Comparison of ENCODE assay signal across 2 cellular contexts in genomic region chr17:37068266-37068665, GRCh38.
TF ChIP-seq lines count a peak whose summit lies in the region.

No MANE protein-coding gene starts in this region.

TF ChIP-seq in IMR-90, 13 proteins besides CTCF, POLR2A, EP300 and RAD21:
- no peak for TF ChIP-seq RFX5 (IDR thresholded peaks at IDR 0.05; ENCODE audit: low read depth, low read length)
- no peak for TF ChIP-seq MXI1 (IDR thresholded peaks at IDR 0.05; ENCODE audit: borderline replicate concordance, low read depth, low read length)
- TF ChIP-seq FOS (IDR thresholded peaks at IDR 0.05; ENCODE audit: low read depth, low read length): no peak
- no peak for TF ChIP-seq NFE2L2 (IDR thresholded peaks at IDR 0.05; ENCODE audit: low read depth, low read length)
- no peak for TF ChIP-seq CHD1 (IDR thresholded peaks at IDR 0.05; ENCODE audit: low read depth, low read length)
- no peak for TF ChIP-seq ELK1 (IDR thresholded peaks at IDR 0.05; ENCODE audit: borderline replicate concordance, low read depth, low read length)
- TF ChIP-seq MAZ (IDR thresholded peaks at IDR 0.05; ENCODE audit: borderline replicate concordance, low read depth, low read length): no peak
- no peak for TF ChIP-seq MAFK (IDR thresholded peaks at IDR 0.05; ENCODE audit: low read depth, low read length)
- no peak for TF ChIP-seq RCOR1 (IDR thresholded peaks at IDR 0.05; ENCODE audit: insufficient replicate concordance, low read length)
- no peak for TF ChIP-seq USF2 (IDR thresholded peaks at IDR 0.05; ENCODE audit: low read depth, low read length)
TF ChIP-seq in IMR-90: peak in this region for 0.

TF ChIP-seq in HepG2, 621 proteins besides CTCF, POLR2A, EP300 and RAD21 (continues in another document):
- TF ChIP-seq ZNF800 (CRISPR knock-in tag; IDR thresholded peaks at IDR 0.05) (0 out of 2 replicates have a peak, but pooled peaks have one; percentile 17), ZBTB4 (CRISPR knock-in tag; IDR thresholded peaks at IDR 0.05; ENCODE audit: borderline replicate concordance) (no peak), IRF2 (CRISPR knock-in tag; IDR thresholded peaks at IDR 0.05) (no peak), JUNB (CRISPR knock-in tag; IDR thresholded peaks at IDR 0.05; ENCODE audit: borderline replicate concordance) (no peak), KDM6A (CRISPR knock-in tag; IDR thresholded peaks at IDR 0.05; ENCODE audit: low read depth) (no peak), ZNF777 (CRISPR knock-in tag; IDR thresholded peaks at IDR 0.05) (no peak), SRSF9 (IDR thresholded peaks at IDR 0.05; ENCODE audit: borderline replicate concordance, insufficient read depth, low read depth, low read length, poor library complexity, severe bottlenecking) (no peak), SALL2 (CRISPR knock-in tag; IDR thresholded peaks at IDR 0.05) (0 out of 2 replicates have a peak, but pooled peaks have one; percentile 42), PTBP1 (IDR thresholded peaks at IDR 0.05; ENCODE audit: low read depth, low read length, poor library complexity, severe bottlenecking) (no peak), DZIP1 (CRISPR knock-in tag; IDR thresholded peaks at IDR 0.05) (no peak), KDM5A (IDR thresholded peaks at IDR 0.05; ENCODE audit: borderline replicate concordance, low read length) (no peak), FOXK1 (CRISPR knock-in tag; IDR thresholded peaks at IDR 0.05; ENCODE audit: borderline replicate concordance, low read depth) (no peak), HIVEP1 (CRISPR knock-in tag; IDR thresholded peaks at IDR 0.05) (no peak), CENPT (CRISPR knock-in tag; IDR thresholded peaks at IDR 0.05; ENCODE audit: low read depth) (no peak), ARID3A (IDR thresholded peaks at IDR 0.05; ENCODE audit: low read depth, low read length) (no peak), REST (IDR thresholded peaks at IDR 0.05; ENCODE audit: borderline replicate concordance in 1 of 2, low read depth in 1 of 2, low read length in 2 of 2) (no peak), PRDM15 (CRISPR knock-in tag; IDR thresholded peaks at IDR 0.05) (no peak), ZBTB44 (CRISPR knock-in tag; IDR thresholded peaks at IDR 0.05) (no peak), ZNF512B (CRISPR knock-in tag; IDR thresholded peaks at IDR 0.05; ENCODE audit: borderline replicate concordance) (0 out of 2 replicates have a peak, but pooled peaks have one; percentile 80), E2F1 (CRISPR knock-in tag; IDR thresholded peaks at IDR 0.05) (no peak)
